In the genomic region with DNA sequence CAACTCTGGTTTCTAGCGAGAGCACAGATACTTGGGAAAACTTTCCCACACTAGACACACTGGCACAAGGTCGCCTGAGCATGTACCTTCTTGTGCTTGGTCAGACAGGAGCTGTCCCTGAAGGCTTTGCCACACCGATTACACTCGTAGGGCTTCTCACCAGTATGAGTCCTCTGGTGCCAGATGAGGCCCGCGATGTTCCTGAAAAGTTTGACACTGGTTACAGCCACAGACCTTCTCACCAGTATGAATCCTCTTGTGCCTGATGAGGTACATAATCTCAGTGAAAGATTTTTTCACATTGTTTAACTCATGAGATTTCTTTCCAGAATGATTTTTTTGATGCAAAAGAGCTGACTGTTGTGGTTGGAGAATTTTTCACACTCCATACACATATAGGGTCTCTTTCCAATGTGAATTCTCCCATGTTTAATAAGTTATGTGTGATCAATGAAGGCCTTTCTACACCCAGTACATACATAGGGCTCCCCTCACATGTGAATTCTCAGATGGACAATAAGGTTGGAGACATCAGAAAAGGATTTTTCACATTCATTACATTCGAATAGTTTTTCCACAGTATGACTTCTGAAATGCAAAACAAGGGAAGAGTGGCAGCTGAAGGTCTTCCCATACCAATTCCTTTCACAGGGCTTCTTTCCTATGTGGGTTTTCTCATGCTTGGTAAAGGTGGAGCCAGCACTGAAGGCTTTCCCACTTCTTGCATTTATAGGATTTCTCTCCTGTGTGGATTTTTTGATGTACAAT, we compare ENCODE assay signal across 1 cellular context.
TF ChIP-seq lines count a peak whose summit lies in the region.

No MANE protein-coding gene starts in this region.

TF ChIP-seq in H1, 55 proteins besides CTCF, POLR2A, EP300 and RAD21:
- peak; percentile 94 for TF ChIP-seq ZNF274 (IDR thresholded peaks at IDR 0.05; ENCODE audit: borderline replicate concordance, extremely low read depth, low read length)
- TF ChIP-seq, protein P1, sequence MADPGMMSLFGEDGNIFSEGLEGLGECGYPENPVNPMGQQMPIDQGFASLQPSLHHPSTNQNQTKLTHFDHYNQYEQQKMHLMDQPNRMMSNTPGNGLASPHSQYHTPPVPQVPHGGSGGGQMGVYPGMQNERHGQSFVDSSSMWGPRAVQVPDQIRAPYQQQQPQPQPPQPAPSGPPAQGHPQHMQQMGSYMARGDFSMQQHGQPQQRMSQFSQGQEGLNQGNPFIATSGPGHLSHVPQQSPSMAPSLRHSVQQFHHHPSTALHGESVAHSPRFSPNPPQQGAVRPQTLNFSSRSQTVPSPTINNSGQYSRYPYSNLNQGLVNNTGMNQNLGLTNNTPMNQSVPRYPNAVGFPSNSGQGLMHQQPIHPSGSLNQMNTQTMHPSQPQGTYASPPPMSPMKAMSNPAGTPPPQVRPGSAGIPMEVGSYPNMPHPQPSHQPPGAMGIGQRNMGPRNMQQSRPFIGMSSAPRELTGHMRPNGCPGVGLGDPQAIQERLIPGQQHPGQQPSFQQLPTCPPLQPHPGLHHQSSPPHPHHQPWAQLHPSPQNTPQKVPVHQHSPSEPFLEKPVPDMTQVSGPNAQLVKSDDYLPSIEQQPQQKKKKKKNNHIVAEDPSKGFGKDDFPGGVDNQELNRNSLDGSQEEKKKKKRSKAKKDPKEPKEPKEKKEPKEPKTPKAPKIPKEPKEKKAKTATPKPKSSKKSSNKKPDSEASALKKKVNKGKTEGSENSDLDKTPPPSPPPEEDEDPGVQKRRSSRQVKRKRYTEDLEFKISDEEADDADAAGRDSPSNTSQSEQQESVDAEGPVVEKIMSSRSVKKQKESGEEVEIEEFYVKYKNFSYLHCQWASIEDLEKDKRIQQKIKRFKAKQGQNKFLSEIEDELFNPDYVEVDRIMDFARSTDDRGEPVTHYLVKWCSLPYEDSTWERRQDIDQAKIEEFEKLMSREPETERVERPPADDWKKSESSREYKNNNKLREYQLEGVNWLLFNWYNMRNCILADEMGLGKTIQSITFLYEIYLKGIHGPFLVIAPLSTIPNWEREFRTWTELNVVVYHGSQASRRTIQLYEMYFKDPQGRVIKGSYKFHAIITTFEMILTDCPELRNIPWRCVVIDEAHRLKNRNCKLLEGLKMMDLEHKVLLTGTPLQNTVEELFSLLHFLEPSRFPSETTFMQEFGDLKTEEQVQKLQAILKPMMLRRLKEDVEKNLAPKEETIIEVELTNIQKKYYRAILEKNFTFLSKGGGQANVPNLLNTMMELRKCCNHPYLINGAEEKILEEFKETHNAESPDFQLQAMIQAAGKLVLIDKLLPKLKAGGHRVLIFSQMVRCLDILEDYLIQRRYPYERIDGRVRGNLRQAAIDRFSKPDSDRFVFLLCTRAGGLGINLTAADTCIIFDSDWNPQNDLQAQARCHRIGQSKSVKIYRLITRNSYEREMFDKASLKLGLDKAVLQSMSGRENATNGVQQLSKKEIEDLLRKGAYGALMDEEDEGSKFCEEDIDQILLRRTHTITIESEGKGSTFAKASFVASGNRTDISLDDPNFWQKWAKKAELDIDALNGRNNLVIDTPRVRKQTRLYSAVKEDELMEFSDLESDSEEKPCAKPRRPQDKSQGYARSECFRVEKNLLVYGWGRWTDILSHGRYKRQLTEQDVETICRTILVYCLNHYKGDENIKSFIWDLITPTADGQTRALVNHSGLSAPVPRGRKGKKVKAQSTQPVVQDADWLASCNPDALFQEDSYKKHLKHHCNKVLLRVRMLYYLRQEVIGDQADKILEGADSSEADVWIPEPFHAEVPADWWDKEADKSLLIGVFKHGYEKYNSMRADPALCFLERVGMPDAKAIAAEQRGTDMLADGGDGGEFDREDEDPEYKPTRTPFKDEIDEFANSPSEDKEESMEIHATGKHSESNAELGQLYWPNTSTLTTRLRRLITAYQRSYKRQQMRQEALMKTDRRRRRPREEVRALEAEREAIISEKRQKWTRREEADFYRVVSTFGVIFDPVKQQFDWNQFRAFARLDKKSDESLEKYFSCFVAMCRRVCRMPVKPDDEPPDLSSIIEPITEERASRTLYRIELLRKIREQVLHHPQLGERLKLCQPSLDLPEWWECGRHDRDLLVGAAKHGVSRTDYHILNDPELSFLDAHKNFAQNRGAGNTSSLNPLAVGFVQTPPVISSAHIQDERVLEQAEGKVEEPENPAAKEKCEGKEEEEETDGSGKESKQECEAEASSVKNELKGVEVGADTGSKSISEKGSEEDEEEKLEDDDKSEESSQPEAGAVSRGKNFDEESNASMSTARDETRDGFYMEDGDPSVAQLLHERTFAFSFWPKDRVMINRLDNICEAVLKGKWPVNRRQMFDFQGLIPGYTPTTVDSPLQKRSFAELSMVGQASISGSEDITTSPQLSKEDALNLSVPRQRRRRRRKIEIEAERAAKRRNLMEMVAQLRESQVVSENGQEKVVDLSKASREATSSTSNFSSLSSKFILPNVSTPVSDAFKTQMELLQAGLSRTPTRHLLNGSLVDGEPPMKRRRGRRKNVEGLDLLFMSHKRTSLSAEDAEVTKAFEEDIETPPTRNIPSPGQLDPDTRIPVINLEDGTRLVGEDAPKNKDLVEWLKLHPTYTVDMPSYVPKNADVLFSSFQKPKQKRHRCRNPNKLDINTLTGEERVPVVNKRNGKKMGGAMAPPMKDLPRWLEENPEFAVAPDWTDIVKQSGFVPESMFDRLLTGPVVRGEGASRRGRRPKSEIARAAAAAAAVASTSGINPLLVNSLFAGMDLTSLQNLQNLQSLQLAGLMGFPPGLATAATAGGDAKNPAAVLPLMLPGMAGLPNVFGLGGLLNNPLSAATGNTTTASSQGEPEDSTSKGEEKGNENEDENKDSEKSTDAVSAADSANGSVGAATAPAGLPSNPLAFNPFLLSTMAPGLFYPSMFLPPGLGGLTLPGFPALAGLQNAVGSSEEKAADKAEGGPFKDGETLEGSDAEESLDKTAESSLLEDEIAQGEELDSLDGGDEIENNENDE (IDR thresholded peaks at IDR 0.05; ENCODE audit: insufficient replicate concordance, low read length) = no peak
- no peak for TF ChIP-seq BRCA1 (IDR thresholded peaks at IDR 0.05; ENCODE audit: low read depth, low read length)
TF ChIP-seq in H1: peak in this region for 1.
